ENCODE assay signal across 29 cellular contexts in genomic region chr18:5031216-5031615, GRCh38.
"Had no signal": no experiment of that assay in that cellular context is flagged by ENCODE, and none has a peak within 500 bp of the region (broad histone marks: within the 10 kb centered on the region; RNA-seq: fewer than 3 reads in every experiment).

No MANE protein-coding gene starts in this region.

- H3K4me2 ChIP-seq: hepatocyte had no signal

- H3K9me3 ChIP-seq: colonic mucosa, gastrocnemius medialis had no signal

- H3K79me2 ChIP-seq: hepatocyte had no signal

- H3K27ac ChIP-seq: colonic mucosa, coronary artery, dorsolateral prefrontal cortex, epithelial cell of prostate, esophagus muscularis mucosa, esophagus squamous epithelium, foreskin keratinocyte, gastrocnemius medialis, gastroesophageal sphincter, heart left ventricle, heart right ventricle, hepatocyte had no signal

- DNase-seq: colonic mucosa; cortex of kidney; dermis blood vessel endothelial cell; effector CD4-positive, alpha-beta T cell; effector CD8-positive, alpha-beta T cell; effector memory CD4-positive, alpha-beta T cell; effector memory CD8-positive, alpha-beta T cell; endodermal cell; erythroblast; esophagus squamous epithelium; foreskin fibroblast; foreskin keratinocyte; foreskin melanocyte; gastrocnemius medialis; glutamatergic neuron; head of caudate nucleus; heart left ventricle; heart right ventricle had no signal

- H3K4me1 ChIP-seq: colonic mucosa, esophagus muscularis mucosa, esophagus squamous epithelium, foreskin keratinocyte, gastrocnemius medialis, gastroesophageal sphincter, heart left ventricle, heart right ventricle had no signal

- FAIRE-seq: colon, endometrium, endothelial cell of umbilical vein, frontal cortex had no signal

- H3K27me3 ChIP-seq: colonic mucosa, dorsolateral prefrontal cortex, esophagus muscularis mucosa, esophagus squamous epithelium, foreskin keratinocyte, gastrocnemius medialis, gastroesophageal sphincter, heart right ventricle, hepatocyte had no signal

- H2AFZ ChIP-seq: hepatocyte had no signal

- H3K4me3 ChIP-seq: colonic mucosa, coronary artery, dorsolateral prefrontal cortex, esophagus muscularis mucosa, esophagus squamous epithelium, gastrocnemius medialis, gastroesophageal sphincter, heart left ventricle, heart right ventricle, hepatocyte had no signal

- ATAC-seq: effector memory CD8-positive, alpha-beta T cell; esophagus mucosa; foreskin keratinocyte; gastrocnemius medialis; gastroesophageal sphincter; heart left ventricle; heart right ventricle had no signal

- H3K36me3 ChIP-seq: colonic mucosa, esophagus muscularis mucosa, esophagus squamous epithelium, gastrocnemius medialis, gastroesophageal sphincter, heart left ventricle, heart right ventricle had no signal
